ENCODE assay signal across 8 cellular contexts in genomic region chr19:13150919-13151604, GRCh38. TPM values are rescaled to one million over a fixed set of nuclear protein-coding genes. Genes with fewer than 3 reads are reported as not detected.
A peak's percentile ranks its signal among the peaks of the same experiment; 100 is the strongest.
DNase-seq lines count a peak whose midpoint lies in the region; ATAC-seq and TF ChIP-seq lines count a peak whose summit lies in the region.

No MANE protein-coding gene starts in this region.

- no peak overlapping the region for H4K8ac ChIP-seq in H9 (replicated peaks; ENCODE audit: insufficient read length, low read depth, low read length)

- peak overlapping the region; percentile 86 for H3K14ac ChIP-seq in H9 (ENCODE audit: insufficient read depth, low read length)

- H3K4me1 ChIP-seq in H9 (ENCODE audit: insufficient read depth, low read length) (no peaks in the 10 kb centered on the region), tibial nerve (peaks cover 3 to 67% (median 20%) of the 10 kb centered on the region in 4 donors)

- peak overlapping the region; percentile 8 for H3K27ac ChIP-seq in H9 (ENCODE audit: insufficient read length, low read depth, low read length)
- peak overlapping the region; percentile 98 to 100 (median 98) for H3K27ac ChIP-seq in tibial nerve

- no peaks in the 10 kb centered on the region for H3K79me1 ChIP-seq in H9 (ENCODE audit: insufficient read depth, low read depth, low read length, poor library complexity, severe bottlenecking)

- H2AK5ac ChIP-seq in H9 (ENCODE audit: insufficient read length, low read length) = no peak overlapping the region

- peaks cover 10% of the 10 kb centered on the region; the same call in 1 of the 2 replicates for H3K27me3 Mint-ChIP-seq in H9 (ENCODE audit: low read depth)

- H2BK120ac ChIP-seq in H9 (ENCODE audit: low read depth, low read length, poor library complexity, severe bottlenecking) = peak overlapping the region; percentile 1

- peaks cover 14 to 15% of the 10 kb centered on the region in 2 experiments for H3K4me1 Mint-ChIP-seq in H9

- TF ChIP-seq EP300 in tibial nerve (IDR thresholded peaks at IDR 0.05) = no peak

- peak overlapping the region; percentile 98 to 100 (median 100) for H3K27ac Mint-ChIP-seq in H9

- peaks cover 17% of the 10 kb centered on the region; the same call in 1 of the 2 replicates for H3K79me2 ChIP-seq in H9 (ENCODE audit: insufficient read depth, low read length)

- H3K36me3 ChIP-seq in tibial nerve = peaks cover 0 to 11% (median 0%) of the 10 kb centered on the region in 3 donors

- H3K4me3 Mint-ChIP-seq in H9 = peak overlapping the region; percentile 97 to 98

- H3K9me3 ChIP-seq in H9 (ENCODE audit: control insufficient read depth, low read depth, low read length) (no peaks in the 10 kb centered on the region), tibial nerve (no peaks in the 10 kb centered on the region)

- no peaks in the 10 kb centered on the region for H3K27me3 ChIP-seq in H9 (ENCODE audit: insufficient read depth, low read length)
- H3K27me3 ChIP-seq in tibial nerve = no peaks in the 10 kb centered on the region

- no peaks in the 10 kb centered on the region for H4K20me1 ChIP-seq in H9 (ENCODE audit: control insufficient read depth, insufficient read depth, insufficient read length)

- ATAC-seq in SK-N-SH treated with all-trans-retinoic acid at 6 μM for 48 hours (no peak), HG02571 (IDR thresholded peaks at IDR 0.05; ENCODE audit: unreplicated experiment) (no peak), HG02623 (IDR thresholded peaks at IDR 0.05; ENCODE audit: unreplicated experiment) (no peak)

- peak overlapping the region; percentile 63 for H3K4me2 ChIP-seq in H9 (ENCODE audit: insufficient read depth, insufficient read length, low read length)

- peak overlapping the region; percentile 91 for H3K18ac ChIP-seq in H9 (ENCODE audit: insufficient read length, low read depth, low read length)

- H3K9me3 Mint-ChIP-seq in H9 = peaks cover 8 to 9% of the 10 kb centered on the region in 2 experiments; a peak in 4 of 5 replicates

- peak overlapping the region; percentile 86 for H3K9ac ChIP-seq in H9 (ENCODE audit: extremely low read depth, insufficient read length, low read length)

- DNase-seq in H9 = no peak
- DNase-seq in dermis blood vessel endothelial cell = peak; percentile 42
- DNase-seq in mucosa of gallbladder (ENCODE audit: low spot score) = peak; percentile 38
- peak in 1 of 2 donors; percentile 19 for DNase-seq in tibial nerve (ENCODE audit: low spot score in 2 of 2)
- DNase-seq in GM20000 (ENCODE audit: low spot score) = no peak

- H3T11ph ChIP-seq in H9 (ENCODE audit: low read length) = no peak overlapping the region

- peaks cover 18 to 23% (median 18%) of the 10 kb centered on the region in 3 experiments for H3K36me3 Mint-ChIP-seq in H9 (ENCODE audit: insufficient read depth in 1 of 3, low read depth in 3 of 3)

- no peak overlapping the region for H3K23ac ChIP-seq in H9 (ENCODE audit: insufficient read length, low read depth, low read length)

- no peak overlapping the region for H2BK20ac ChIP-seq in H9 (ENCODE audit: low read depth, low read length, poor library complexity, severe bottlenecking)

- H2BK5ac ChIP-seq in H9 (ENCODE audit: insufficient read length, low read length) = no peak overlapping the region

- H4K5ac ChIP-seq in H9 (ENCODE audit: insufficient read length, low read depth, low read length) = no peak overlapping the region

- TF ChIP-seq CTCF in H9 (conservative IDR thresholded peaks at IDR 0.05) (no peak), tibial nerve (IDR thresholded peaks at IDR 0.05) (no peak), GM20000 (IDR thresholded peaks at IDR 0.05; ENCODE audit: extremely low read depth, missing control alignments) (no peak)

- no peak overlapping the region for H4K91ac ChIP-seq in H9 (ENCODE audit: insufficient read length, low read depth, low read length)

- WGBS in H9 (ENCODE audit: extremely low coverage, insufficient read length, low lambda C conversion rate) = no CpG with 5 or more reads among the region's 34 CpGs
- 1% methylated on average over 29 to 33 of the region's 34 CpGs for WGBS in tibial nerve, 2 donors

- no peak overlapping the region for H3K56ac ChIP-seq in H9 (ENCODE audit: insufficient read length, low read depth, low read length)

- no peak for TF ChIP-seq POLR2A in tibial nerve (IDR thresholded peaks at IDR 0.05)

- no peak overlapping the region for H2BK15ac ChIP-seq in H9 (ENCODE audit: low read depth, low read length)

- H2BK12ac ChIP-seq in H9 (ENCODE audit: insufficient read length, low read depth, low read length) = no peak overlapping the region

- H3K23me2 ChIP-seq in H9 (ENCODE audit: insufficient read length, low read depth, low read length, poor library complexity, severe bottlenecking) = peaks cover 22% of the 10 kb centered on the region

- no peak overlapping the region for H2AFZ ChIP-seq in H9 (ENCODE audit: low read length)

- H3K4me3 ChIP-seq in tibial nerve = peak overlapping the region; percentile 66 to 87 (median 84)

- H3K4ac ChIP-seq in H9 (ENCODE audit: low read depth, low read length) = no peak overlapping the region; the same call in 1 of the 2 replicates

TF ChIP-seq in SK-N-SH treated with all-trans-retinoic acid at 6 μM for 48 hours, 23 proteins besides CTCF, POLR2A, EP300 and RAD21:
- TF ChIP-seq, protein P1, sequence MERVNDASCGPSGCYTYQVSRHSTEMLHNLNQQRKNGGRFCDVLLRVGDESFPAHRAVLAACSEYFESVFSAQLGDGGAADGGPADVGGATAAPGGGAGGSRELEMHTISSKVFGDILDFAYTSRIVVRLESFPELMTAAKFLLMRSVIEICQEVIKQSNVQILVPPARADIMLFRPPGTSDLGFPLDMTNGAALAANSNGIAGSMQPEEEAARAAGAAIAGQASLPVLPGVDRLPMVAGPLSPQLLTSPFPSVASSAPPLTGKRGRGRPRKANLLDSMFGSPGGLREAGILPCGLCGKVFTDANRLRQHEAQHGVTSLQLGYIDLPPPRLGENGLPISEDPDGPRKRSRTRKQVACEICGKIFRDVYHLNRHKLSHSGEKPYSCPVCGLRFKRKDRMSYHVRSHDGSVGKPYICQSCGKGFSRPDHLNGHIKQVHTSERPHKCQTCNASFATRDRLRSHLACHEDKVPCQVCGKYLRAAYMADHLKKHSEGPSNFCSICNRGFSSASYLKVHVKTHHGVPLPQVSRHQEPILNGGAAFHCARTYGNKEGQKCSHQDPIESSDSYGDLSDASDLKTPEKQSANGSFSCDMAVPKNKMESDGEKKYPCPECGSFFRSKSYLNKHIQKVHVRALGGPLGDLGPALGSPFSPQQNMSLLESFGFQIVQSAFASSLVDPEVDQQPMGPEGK (CRISPR knock-in tag; IDR thresholded peaks at IDR 0.05; ENCODE audit: borderline replicate concordance) = peak; percentile 9; the same call in 1 of the 2 replicates
- TF ChIP-seq POU6F1 (CRISPR knock-in tag; IDR thresholded peaks at IDR 0.05; ENCODE audit: borderline replicate concordance, low read depth) = no peak

RNA-seq across cellular contexts. Expression of gene IER2, which starts 0.9 kb away (rescaled TPM):
- total RNA-seq in H9 (2021) (160 and 165 TPM in 2 replicates), dermis blood vessel endothelial cell (25.5 and 30.8 TPM in 2 replicates), mucosa of gallbladder (103 TPM), tibial nerve (10 to 100 TPM; 37.3 to 77.4 (median 58.3) TPM)

RNA-seq across cellular contexts. Expression of gene STX10, which starts 0.9 kb away (rescaled TPM):
- total RNA-seq in H9 (2021) = 39.4 and 40.5 TPM in 2 replicates
- total RNA-seq in dermis blood vessel endothelial cell = 69.9 and 84.6 TPM in 2 replicates
- 57.7 TPM for total RNA-seq in mucosa of gallbladder
- total RNA-seq in tibial nerve = 100 to 1,000 TPM in 1 of 4 donors, 10 to 100 TPM in 3; 58.6 to 145 (median 86.6) TPM

RNA-seq across cellular contexts. Expression of gene NACC1, which starts 33.0 kb away (rescaled TPM):
- total RNA-seq in H9 (2021) = 198 and 210 TPM in 2 replicates
- total RNA-seq in dermis blood vessel endothelial cell = 35.9 and 136 TPM in 2 replicates
- 72.0 TPM for total RNA-seq in mucosa of gallbladder
- total RNA-seq in tibial nerve = 10 to 100 TPM; 15.3 to 37.1 (median 25.8) TPM

RNA-seq across cellular contexts. Expression of gene TRMT1, which starts 34.5 kb away (rescaled TPM):
- total RNA-seq in H9 (2021) = 92.8 and 95.7 TPM in 2 replicates
- 44.7 and 47.0 TPM in 2 replicates for total RNA-seq in dermis blood vessel endothelial cell
- 35.0 TPM for total RNA-seq in mucosa of gallbladder
- total RNA-seq in tibial nerve = 10 to 100 TPM; 38.4 to 92.7 (median 49.2) TPM

RNA-seq across cellular contexts. Expression of gene LYL1, which starts 48.4 kb away (rescaled TPM):
- total RNA-seq in H9 (2021) (0.63 and 0.86 TPM in 2 replicates), dermis blood vessel endothelial cell (51.8 and 55.0 TPM in 2 replicates), mucosa of gallbladder (11.7 TPM), tibial nerve (10 to 100 TPM; 21.1 to 43.5 (median 25.8) TPM)

Comparison
In these comparisons a context has a peak if more than half of its experiments do, and no peak if none do; other contexts are left out.
1. DNase-seq: peak in dermis blood vessel endothelial cell (single experiment) and mucosa of gallbladder (single experiment); none in H9 (single experiment) and GM20000 (single experiment).